Comparison of ENCODE assay signal across 8 cellular contexts in the genomic region with DNA sequence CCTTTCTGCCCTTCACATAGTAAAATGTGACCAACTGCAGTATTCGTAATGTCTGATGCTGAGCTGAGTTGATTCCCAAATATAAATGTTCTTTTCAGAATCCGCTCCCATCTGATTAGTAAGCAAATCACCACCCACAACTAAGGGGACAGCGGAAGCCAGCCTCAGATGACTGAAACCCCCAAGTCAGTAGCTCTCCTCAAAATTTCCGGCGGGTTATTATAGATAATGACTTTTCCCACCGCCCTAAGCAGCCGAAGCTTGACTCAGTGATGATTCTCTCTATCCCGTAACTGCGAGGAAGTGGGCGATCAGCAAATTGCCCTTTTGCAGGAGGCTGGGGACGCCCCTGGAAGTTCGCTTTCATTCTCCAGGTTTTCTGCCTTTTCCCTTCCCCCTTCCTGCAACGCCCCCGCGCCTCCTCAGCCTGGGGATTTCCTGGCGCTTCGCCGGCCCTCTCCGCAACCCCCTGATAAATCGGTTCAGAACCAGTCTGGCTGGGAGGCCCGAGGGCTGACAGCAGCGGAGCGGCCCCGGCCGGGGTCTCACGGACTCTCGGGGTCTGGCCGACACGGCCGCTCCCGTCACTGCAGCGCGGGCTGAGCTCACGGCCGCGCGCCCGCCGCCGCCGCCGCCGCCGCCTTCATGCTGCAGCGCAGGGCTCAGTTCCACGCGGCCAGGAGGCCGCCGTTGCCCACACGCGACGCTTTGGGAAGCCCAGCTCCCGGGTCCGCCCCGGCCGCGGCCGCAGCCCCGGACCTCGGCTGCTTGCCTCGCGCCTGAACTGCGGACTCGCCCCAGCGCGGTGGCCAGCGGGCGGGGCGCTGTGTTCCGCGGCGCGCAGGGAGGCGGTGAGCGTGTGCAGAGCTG. TPM values are rescaled to one million over a fixed set of nuclear protein-coding genes. Genes with fewer than 3 reads are reported as not detected.
DNase-seq lines count a peak whose midpoint lies in the region; ATAC-seq, FAIRE-seq and TF ChIP-seq lines count a peak whose summit lies in the region.

Gene LRFN5 (plus strand): TSS at position 628 of the 870 bp plus-strand sequence.

- H4K20me1 ChIP-seq in HepG2 (ENCODE audit: insufficient read depth, low read length) = no peaks in the 10 kb centered on the region

- H3K27ac ChIP-seq in cingulate gyrus (ENCODE audit: low read depth, low read length) = peak within 1 kb of the TSS; percentile 79
- H3K27ac ChIP-seq in HepG2 (ENCODE audit: extremely low read length, insufficient read depth, low read length) = no peak within 1 kb of the TSS
- H3K27ac ChIP-seq in substantia nigra (ENCODE audit: low read depth, low read length, poor library complexity, severe bottlenecking) = peak within 1 kb of the TSS; percentile 30

- FAIRE-seq in HepG2 (lab: Jason Lieb, UNC) = no peak

- peak within 1 kb of the TSS; percentile 3 to 52 (median 18); a peak in 4 of 6 replicates for H3K4me3 ChIP-seq in HepG2 (replicated peaks in 1 of 3; ENCODE audit: insufficient read depth in 1 of 3, low read depth in 2 of 3, low read length in 3 of 3)

- in situ Hi-C loops in HepG2 (cut with HindIII; ENCODE audit: extremely low pct_ligation_motif_present, low pct_unique_long_range_greater_than_20kb) = no loop called here

- TF ChIP-seq RAD21 in HepG2 (CRISPR knock-in tag; IDR thresholded peaks at IDR 0.05) = no peak

- H3K4me3 Mint-ChIP-seq in activated T-cell treated with anti-CD3 and anti-CD28 coated beads, Interleukin-2, amount 50 U/mL, for 24 hours = peak within 1 kb of the TSS; percentile 67

- H3K9ac ChIP-seq in HepG2 (ENCODE audit: insufficient read depth, low read depth, low read length) = no peak within 1 kb of the TSS

- peak; percentile 78 for ATAC-seq in HepG2

- H3K27me3 Mint-ChIP-seq in activated T-cell treated with anti-CD3 and anti-CD28 coated beads, Interleukin-2, amount 50 U/mL, for 24 hours = peaks cover 78% of the 10 kb centered on the region

- peaks cover 17% of the 10 kb centered on the region for H3K4me1 ChIP-seq in HepG2 (ENCODE audit: insufficient read depth, low read length)

- no peak within 1 kb of the TSS for H2AFZ ChIP-seq in HepG2 (ENCODE audit: low read length)

- no peaks in the 10 kb centered on the region for H3K9me3 Mint-ChIP-seq in activated T-cell treated with anti-CD3 and anti-CD28 coated beads, Interleukin-2, amount 50 U/mL, for 24 hours

- intact Hi-C loops in HepG2 (cut with micrococcal nuclease; ENCODE audit: unreplicated experiment) = no loop called here

- peak within 1 kb of the TSS; percentile 48 for H3K4me2 ChIP-seq in HepG2 (ENCODE audit: low read depth, low read length)

- no peaks in the 10 kb centered on the region for H3K9me3 ChIP-seq in HepG2 (ENCODE audit: low read length)

- no peaks in the 10 kb centered on the region for H3K79me2 ChIP-seq in HepG2 (ENCODE audit: insufficient read depth, low read length)

- no peak for TF ChIP-seq POLR2A in HepG2 (IDR thresholded peaks at IDR 0.05; ENCODE audit: insufficient read depth in 1 of 2, low read depth in 2 of 2, low read length in 2 of 2)

- H3K27me3 ChIP-seq in HepG2 (ENCODE audit: control insufficient read depth in 1 of 2, insufficient read depth in 2 of 2, low read length in 2 of 2) = peaks cover 12 to 63% of the 10 kb centered on the region in 2 experiments

- CTCF ChIA-PET in HepG2 (lab: Yijun Ruan, JAX; ENCODE audit: low intra/inter-chr PET ratio, low total read pairs) = no interaction called here

- H3K36me3 Mint-ChIP-seq in activated T-cell treated with anti-CD3 and anti-CD28 coated beads, Interleukin-2, amount 50 U/mL, for 24 hours (ENCODE audit: low read depth) = no peaks in the 10 kb centered on the region

- H3K36me3 ChIP-seq in HepG2 (replicated peaks in 1 of 2; ENCODE audit: control insufficient read depth in 1 of 2, insufficient read depth in 2 of 2, low read length in 2 of 2) = no peaks in the 10 kb centered on the region

- POLR2A ChIA-PET in HepG2 (lab: Yijun Ruan, JAX) = no interaction called here

- no TSS peak for BruUV-seq in HepG2 (replicated peaks; lab: Mats Ljungman, UMichigan)

- peak; percentile 33; the same call in 1 of the 2 replicates for TF ChIP-seq CTCF in HepG2 (CRISPR knock-in tag; IDR thresholded peaks at IDR 0.05)

- H3K4me1 Mint-ChIP-seq in activated T-cell treated with anti-CD3 and anti-CD28 coated beads, Interleukin-2, amount 50 U/mL, for 24 hours (ENCODE audit: low read depth) = peaks cover 44% of the 10 kb centered on the region

- TF ChIP-seq EP300 in HepG2 (IDR thresholded peaks at IDR 0.05; ENCODE audit: low read depth in 2 of 2, low read length in 2 of 2) (no peak), HepG2 (CRISPR knock-in tag; IDR thresholded peaks at IDR 0.05; ENCODE audit: borderline replicate concordance) (no peak)

- peak; percentile 36 for DNase-seq in activated T-cell treated with anti-CD3 and anti-CD28 coated beads, Interleukin-2, amount 50 U/mL, for 24 hours
- DNase-seq in activated T-cell treated with anti-CD3 and anti-CD28 coated beads for 4 hours (no peak), NCI-H510A treated with DMSO at 0.1 percent for 48 hours (lab: John Stamatoyannopoulos, UW) (peak; percentile 49), HepG2 (ENCODE audit: low spot score) (no peak), substantia nigra (lab: John Stamatoyannopoulos, UW) (peak in 11 of 49 donors; percentile 12 to 56 (median 34)), 8988T (no peak), GM19238 (ENCODE audit: insufficient read length, low spot score) (no peak)

- no peak within 1 kb of the TSS for H3K27ac Mint-ChIP-seq in activated T-cell treated with anti-CD3 and anti-CD28 coated beads, Interleukin-2, amount 50 U/mL, for 24 hours

- 21% methylated on average over 50 of the region's 75 CpGs for WGBS in HepG2 (ENCODE audit: low lambda C conversion rate)

TF ChIP-seq in HepG2, 621 proteins besides CTCF, POLR2A, EP300 and RAD21 (continues in another document):
- TF ChIP-seq MYPOP (CRISPR knock-in tag; IDR thresholded peaks at IDR 0.05) (peak; percentile 67; the same call in 1 of the 2 replicates), ZNF343 (CRISPR knock-in tag; IDR thresholded peaks at IDR 0.05) (peak; percentile 40; the same call in 1 of the 2 replicates), ZNF446 (CRISPR knock-in tag; IDR thresholded peaks at IDR 0.05) (0 out of 2 replicates have a peak, but pooled peaks have one; percentile 26), TMF1 (CRISPR knock-in tag; IDR thresholded peaks at IDR 0.05; ENCODE audit: low read depth) (0 out of 2 replicates have a peak, but pooled peaks have one; percentile 61), ZMAT5 (CRISPR knock-in tag; IDR thresholded peaks at IDR 0.05; ENCODE audit: borderline replicate concordance, low read depth) (no peak)
- TF ChIP-seq, protein P1, sequence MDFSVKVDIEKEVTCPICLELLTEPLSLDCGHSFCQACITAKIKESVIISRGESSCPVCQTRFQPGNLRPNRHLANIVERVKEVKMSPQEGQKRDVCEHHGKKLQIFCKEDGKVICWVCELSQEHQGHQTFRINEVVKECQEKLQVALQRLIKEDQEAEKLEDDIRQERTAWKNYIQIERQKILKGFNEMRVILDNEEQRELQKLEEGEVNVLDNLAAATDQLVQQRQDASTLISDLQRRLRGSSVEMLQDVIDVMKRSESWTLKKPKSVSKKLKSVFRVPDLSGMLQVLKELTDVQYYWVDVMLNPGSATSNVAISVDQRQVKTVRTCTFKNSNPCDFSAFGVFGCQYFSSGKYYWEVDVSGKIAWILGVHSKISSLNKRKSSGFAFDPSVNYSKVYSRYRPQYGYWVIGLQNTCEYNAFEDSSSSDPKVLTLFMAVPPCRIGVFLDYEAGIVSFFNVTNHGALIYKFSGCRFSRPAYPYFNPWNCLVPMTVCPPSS (IDR thresholded peaks at IDR 0.05) = no peak

RNA-seq across cellular contexts. Expression of gene LRFN5, which starts in this region (rescaled TPM):
- total RNA-seq in HepG2 (2016; rRNA removed; fragmentation: Illumina TruSeq; extraction: Trizol) = not detected in 2 replicates
- total RNA-seq in HepG2 (2016; cell fraction: cytosol; rRNA removed; fragmentation: Illumina TruSeq; extraction: Trizol; ENCODE audit: low read depth) = not detected in 2 replicates
- not detected in 2 replicates for total RNA-seq in HepG2 (2016; cell fraction: insoluble cytoplasmic fraction; rRNA removed; fragmentation: Illumina TruSeq; extraction: Trizol)
- total RNA-seq in HepG2 (2016; cell fraction: membrane; rRNA removed; fragmentation: Illumina TruSeq; extraction: Trizol) = not detected in 2 replicates
- not detected in 2 replicates for total RNA-seq in HepG2 (2016; cell fraction: nucleus; rRNA removed; fragmentation: Illumina TruSeq; extraction: Trizol)
- not detected in 2 replicates for polyA plus RNA-seq in HepG2 (2011; rRNA removed)
- not detected in 2 replicates for polyA plus RNA-seq in HepG2 (2011; cell fraction: cytosol; rRNA removed)
- polyA plus RNA-seq in HepG2 (2011; cell fraction: nucleus; rRNA removed) = not detected in 2 replicates
- polyA plus RNA-seq in HepG2 (2012) = not detected in 2 replicates
- polyA plus RNA-seq in HepG2 (2016; cell fraction: cytosol; fragmentation: Illumina TruSeq; extraction: Trizol; ENCODE audit: low read depth) = not detected in 2 replicates
- not detected in 2 replicates for polyA plus RNA-seq in HepG2 (2016; cell fraction: insoluble cytoplasmic fraction; fragmentation: Illumina TruSeq; extraction: Trizol; ENCODE audit: low read depth)
- not detected in 2 replicates for polyA plus RNA-seq in HepG2 (2016; cell fraction: membrane; fragmentation: Illumina TruSeq; extraction: Trizol; ENCODE audit: low read depth)
- polyA plus RNA-seq in HepG2 (2016; cell fraction: nucleus; fragmentation: Illumina TruSeq; extraction: Trizol; ENCODE audit: insufficient read depth, low read depth) = not detected in 2 replicates
- not detected in 2 replicates for polyA minus RNA-seq in HepG2 (2011; rRNA and poly(A)+ RNA removed; ENCODE audit: low replicate concordance)
- not detected in 2 replicates for polyA minus RNA-seq in HepG2 (2011; cell fraction: cytosol; rRNA and poly(A)+ RNA removed)
- not detected in 2 replicates for polyA minus RNA-seq in HepG2 (2011; cell fraction: nucleus; rRNA and poly(A)+ RNA removed)

Comparison
In these comparisons a context has a peak if more than half of its experiments do, and no peak if none do; other contexts are left out.
1. DNase-seq: peak in activated T-cell treated with anti-CD3 and anti-CD28 coated beads, Interleukin-2, amount 50 U/mL, for 24 hours (single experiment) and NCI-H510A treated with DMSO at 0.1 percent for 48 hours (single experiment); none in activated T-cell treated with anti-CD3 and anti-CD28 coated beads for 4 hours (single experiment), HepG2 (single experiment), 8988T (single experiment) and GM19238 (single experiment).
2. Peak in ATAC-seq, H3K4me3 ChIP-seq and H3K4me2 ChIP-seq in HepG2; RNA of the gene not detected or under 1 TPM.